ENCODE assay signal across 2 cellular contexts in the genomic region with DNA sequence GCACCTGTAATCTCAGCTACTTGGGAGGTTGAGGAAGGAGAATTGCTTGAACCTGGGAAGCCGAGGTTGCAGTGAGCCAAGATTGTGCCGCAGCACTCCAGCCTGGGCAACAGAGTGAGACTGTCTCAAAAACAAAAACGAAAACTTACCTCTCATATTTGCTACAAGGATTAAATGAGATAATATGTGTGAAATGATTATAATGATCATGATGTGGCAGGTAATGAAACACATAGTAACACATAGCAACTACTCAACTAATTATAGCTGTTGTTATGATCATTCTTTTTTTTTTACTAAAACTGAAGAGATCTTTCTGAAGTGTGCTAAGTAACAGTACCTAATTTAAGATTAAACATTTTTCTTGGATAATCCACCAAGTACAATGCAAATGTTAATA.
TF ChIP-seq lines count a peak whose summit lies in the region.

No MANE protein-coding gene starts in this region.

TF ChIP-seq in GM23338, 12 proteins besides CTCF, POLR2A, EP300 and RAD21 (continues in another document):
- no peak for TF ChIP-seq ZNF331 (CRISPR knock-in tag; IDR thresholded peaks at IDR 0.05; ENCODE audit: low read depth)
- TF ChIP-seq POLR2AphosphoS5 (IDR thresholded peaks at IDR 0.05; ENCODE audit: low read depth), result no peak
- TF ChIP-seq CREB1 (CRISPR knock-in tag; IDR thresholded peaks at IDR 0.05; ENCODE audit: low read depth), result no peak
- TF ChIP-seq NANOG (IDR thresholded peaks at IDR 0.05; ENCODE audit: borderline replicate concordance), result no peak
- TF ChIP-seq JUNB (IDR thresholded peaks at IDR 0.05; ENCODE audit: unreplicated experiment), result no peak
- TF ChIP-seq, protein P1, sequence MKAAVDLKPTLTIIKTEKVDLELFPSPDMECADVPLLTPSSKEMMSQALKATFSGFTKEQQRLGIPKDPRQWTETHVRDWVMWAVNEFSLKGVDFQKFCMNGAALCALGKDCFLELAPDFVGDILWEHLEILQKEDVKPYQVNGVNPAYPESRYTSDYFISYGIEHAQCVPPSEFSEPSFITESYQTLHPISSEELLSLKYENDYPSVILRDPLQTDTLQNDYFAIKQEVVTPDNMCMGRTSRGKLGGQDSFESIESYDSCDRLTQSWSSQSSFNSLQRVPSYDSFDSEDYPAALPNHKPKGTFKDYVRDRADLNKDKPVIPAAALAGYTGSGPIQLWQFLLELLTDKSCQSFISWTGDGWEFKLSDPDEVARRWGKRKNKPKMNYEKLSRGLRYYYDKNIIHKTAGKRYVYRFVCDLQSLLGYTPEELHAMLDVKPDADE (IDR thresholded peaks at IDR 0.05), result no peak
- TF ChIP-seq EZH2 (IDR thresholded peaks at IDR 0.05; ENCODE audit: low read depth, unreplicated experiment), result no peak
- TF ChIP-seq, protein P2, sequence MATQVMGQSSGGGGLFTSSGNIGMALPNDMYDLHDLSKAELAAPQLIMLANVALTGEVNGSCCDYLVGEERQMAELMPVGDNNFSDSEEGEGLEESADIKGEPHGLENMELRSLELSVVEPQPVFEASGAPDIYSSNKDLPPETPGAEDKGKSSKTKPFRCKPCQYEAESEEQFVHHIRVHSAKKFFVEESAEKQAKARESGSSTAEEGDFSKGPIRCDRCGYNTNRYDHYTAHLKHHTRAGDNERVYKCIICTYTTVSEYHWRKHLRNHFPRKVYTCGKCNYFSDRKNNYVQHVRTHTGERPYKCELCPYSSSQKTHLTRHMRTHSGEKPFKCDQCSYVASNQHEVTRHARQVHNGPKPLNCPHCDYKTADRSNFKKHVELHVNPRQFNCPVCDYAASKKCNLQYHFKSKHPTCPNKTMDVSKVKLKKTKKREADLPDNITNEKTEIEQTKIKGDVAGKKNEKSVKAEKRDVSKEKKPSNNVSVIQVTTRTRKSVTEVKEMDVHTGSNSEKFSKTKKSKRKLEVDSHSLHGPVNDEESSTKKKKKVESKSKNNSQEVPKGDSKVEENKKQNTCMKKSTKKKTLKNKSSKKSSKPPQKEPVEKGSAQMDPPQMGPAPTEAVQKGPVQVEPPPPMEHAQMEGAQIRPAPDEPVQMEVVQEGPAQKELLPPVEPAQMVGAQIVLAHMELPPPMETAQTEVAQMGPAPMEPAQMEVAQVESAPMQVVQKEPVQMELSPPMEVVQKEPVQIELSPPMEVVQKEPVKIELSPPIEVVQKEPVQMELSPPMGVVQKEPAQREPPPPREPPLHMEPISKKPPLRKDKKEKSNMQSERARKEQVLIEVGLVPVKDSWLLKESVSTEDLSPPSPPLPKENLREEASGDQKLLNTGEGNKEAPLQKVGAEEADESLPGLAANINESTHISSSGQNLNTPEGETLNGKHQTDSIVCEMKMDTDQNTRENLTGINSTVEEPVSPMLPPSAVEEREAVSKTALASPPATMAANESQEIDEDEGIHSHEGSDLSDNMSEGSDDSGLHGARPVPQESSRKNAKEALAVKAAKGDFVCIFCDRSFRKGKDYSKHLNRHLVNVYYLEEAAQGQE (IDR thresholded peaks at IDR 0.05; ENCODE audit: unreplicated experiment), result no peak
- TF ChIP-seq STAT1 (IDR thresholded peaks at IDR 0.05; ENCODE audit: unreplicated experiment), result no peak
- TF ChIP-seq, protein P3, sequence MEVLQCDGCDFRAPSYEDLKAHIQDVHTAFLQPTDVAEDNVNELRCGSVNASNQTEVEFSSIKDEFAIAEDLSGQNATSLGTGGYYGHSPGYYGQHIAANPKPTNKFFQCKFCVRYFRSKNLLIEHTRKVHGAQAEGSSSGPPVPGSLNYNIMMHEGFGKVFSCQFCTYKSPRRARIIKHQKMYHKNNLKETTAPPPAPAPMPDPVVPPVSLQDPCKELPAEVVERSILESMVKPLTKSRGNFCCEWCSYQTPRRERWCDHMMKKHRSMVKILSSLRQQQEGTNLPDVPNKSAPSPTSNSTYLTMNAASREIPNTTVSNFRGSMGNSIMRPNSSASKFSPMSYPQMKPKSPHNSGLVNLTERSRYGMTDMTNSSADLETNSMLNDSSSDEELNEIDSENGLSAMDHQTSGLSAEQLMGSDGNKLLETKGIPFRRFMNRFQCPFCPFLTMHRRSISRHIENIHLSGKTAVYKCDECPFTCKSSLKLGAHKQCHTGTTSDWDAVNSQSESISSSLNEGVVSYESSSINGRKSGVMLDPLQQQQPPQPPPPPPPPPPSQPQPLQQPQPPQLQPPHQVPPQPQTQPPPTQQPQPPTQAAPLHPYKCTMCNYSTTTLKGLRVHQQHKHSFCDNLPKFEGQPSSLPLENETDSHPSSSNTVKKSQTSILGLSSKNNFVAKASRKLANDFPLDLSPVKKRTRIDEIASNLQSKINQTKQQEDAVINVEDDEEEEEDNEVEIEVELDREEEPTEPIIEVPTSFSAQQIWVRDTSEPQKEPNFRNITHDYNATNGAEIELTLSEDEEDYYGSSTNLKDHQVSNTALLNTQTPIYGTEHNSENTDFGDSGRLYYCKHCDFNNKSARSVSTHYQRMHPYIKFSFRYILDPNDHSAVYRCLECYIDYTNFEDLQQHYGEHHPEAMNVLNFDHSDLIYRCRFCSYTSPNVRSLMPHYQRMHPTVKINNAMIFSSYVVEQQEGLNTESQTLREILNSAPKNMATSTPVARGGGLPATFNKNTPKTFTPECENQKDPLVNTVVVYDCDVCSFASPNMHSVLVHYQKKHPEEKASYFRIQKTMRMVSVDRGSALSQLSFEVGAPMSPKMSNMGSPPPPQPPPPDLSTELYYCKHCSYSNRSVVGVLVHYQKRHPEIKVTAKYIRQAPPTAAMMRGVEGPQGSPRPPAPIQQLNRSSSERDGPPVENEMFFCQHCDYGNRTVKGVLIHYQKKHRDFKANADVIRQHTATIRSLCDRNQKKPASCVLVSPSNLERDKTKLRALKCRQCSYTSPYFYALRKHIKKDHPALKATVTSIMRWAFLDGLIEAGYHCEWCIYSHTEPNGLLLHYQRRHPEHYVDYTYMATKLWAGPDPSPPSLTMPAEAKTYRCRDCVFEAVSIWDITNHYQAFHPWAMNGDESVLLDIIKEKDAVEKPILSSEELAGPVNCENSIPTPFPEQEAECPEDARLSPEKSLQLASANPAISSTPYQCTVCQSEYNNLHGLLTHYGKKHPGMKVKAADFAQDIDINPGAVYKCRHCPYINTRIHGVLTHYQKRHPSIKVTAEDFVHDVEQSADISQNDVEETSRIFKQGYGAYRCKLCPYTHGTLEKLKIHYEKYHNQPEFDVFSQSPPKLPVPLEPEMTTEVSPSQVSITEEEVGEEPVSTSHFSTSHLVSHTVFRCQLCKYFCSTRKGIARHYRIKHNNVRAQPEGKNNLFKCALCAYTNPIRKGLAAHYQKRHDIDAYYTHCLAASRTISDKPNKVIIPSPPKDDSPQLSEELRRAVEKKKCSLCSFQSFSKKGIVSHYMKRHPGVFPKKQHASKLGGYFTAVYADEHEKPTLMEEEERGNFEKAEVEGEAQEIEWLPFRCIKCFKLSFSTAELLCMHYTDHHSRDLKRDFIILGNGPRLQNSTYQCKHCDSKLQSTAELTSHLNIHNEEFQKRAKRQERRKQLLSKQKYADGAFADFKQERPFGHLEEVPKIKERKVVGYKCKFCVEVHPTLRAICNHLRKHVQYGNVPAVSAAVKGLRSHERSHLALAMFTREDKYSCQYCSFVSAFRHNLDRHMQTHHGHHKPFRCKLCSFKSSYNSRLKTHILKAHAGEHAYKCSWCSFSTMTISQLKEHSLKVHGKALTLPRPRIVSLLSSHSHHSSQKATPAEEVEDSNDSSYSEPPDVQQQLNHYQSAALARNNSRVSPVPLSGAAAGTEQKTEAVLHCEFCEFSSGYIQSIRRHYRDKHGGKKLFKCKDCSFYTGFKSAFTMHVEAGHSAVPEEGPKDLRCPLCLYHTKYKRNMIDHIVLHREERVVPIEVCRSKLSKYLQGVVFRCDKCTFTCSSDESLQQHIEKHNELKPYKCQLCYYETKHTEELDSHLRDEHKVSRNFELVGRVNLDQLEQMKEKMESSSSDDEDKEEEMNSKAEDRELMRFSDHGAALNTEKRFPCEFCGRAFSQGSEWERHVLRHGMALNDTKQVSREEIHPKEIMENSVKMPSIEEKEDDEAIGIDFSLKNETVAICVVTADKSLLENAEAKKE (CRISPR knock-in tag; IDR thresholded peaks at IDR 0.05), result no peak

TF ChIP-seq in HCT116, 20 proteins besides CTCF, POLR2A, EP300 and RAD21:
- TF ChIP-seq, protein P4, sequence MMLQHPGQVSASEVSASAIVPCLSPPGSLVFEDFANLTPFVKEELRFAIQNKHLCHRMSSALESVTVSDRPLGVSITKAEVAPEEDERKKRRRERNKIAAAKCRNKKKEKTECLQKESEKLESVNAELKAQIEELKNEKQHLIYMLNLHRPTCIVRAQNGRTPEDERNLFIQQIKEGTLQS (IDR thresholded peaks at IDR 0.05), result no peak
- TF ChIP-seq, protein P5, sequence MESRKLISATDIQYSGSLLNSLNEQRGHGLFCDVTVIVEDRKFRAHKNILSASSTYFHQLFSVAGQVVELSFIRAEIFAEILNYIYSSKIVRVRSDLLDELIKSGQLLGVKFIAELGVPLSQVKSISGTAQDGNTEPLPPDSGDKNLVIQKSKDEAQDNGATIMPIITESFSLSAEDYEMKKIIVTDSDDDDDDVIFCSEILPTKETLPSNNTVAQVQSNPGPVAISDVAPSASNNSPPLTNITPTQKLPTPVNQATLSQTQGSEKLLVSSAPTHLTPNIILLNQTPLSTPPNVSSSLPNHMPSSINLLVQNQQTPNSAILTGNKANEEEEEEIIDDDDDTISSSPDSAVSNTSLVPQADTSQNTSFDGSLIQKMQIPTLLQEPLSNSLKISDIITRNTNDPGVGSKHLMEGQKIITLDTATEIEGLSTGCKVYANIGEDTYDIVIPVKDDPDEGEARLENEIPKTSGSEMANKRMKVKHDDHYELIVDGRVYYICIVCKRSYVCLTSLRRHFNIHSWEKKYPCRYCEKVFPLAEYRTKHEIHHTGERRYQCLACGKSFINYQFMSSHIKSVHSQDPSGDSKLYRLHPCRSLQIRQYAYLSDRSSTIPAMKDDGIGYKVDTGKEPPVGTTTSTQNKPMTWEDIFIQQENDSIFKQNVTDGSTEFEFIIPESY (IDR thresholded peaks at IDR 0.05; ENCODE audit: extremely low read depth, insufficient replicate concordance, low read length), result no peak
- TF ChIP-seq ZFX (IDR thresholded peaks at IDR 0.05) (no peak), CEBPB (IDR thresholded peaks at IDR 0.05; ENCODE audit: low read depth) (no peak), ELF1 (IDR thresholded peaks at IDR 0.05; ENCODE audit: borderline replicate concordance, low read depth) (no peak), POLR2AphosphoS5 (IDR thresholded peaks at IDR 0.05; ENCODE audit: low read depth, low read length) (no peak), YY1 (IDR thresholded peaks at IDR 0.05; ENCODE audit: extremely low read depth, insufficient replicate concordance, low read depth, low read length) (no peak)
- TF ChIP-seq, protein P6, sequence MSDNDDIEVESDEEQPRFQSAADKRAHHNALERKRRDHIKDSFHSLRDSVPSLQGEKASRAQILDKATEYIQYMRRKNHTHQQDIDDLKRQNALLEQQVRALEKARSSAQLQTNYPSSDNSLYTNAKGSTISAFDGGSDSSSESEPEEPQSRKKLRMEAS (IDR thresholded peaks at IDR 0.05), result no peak
- TF ChIP-seq, protein P2 (IDR thresholded peaks at IDR 0.05; ENCODE audit: low read depth), result no peak
